ENCODE assay signal across 18 cellular contexts in the genomic region with DNA sequence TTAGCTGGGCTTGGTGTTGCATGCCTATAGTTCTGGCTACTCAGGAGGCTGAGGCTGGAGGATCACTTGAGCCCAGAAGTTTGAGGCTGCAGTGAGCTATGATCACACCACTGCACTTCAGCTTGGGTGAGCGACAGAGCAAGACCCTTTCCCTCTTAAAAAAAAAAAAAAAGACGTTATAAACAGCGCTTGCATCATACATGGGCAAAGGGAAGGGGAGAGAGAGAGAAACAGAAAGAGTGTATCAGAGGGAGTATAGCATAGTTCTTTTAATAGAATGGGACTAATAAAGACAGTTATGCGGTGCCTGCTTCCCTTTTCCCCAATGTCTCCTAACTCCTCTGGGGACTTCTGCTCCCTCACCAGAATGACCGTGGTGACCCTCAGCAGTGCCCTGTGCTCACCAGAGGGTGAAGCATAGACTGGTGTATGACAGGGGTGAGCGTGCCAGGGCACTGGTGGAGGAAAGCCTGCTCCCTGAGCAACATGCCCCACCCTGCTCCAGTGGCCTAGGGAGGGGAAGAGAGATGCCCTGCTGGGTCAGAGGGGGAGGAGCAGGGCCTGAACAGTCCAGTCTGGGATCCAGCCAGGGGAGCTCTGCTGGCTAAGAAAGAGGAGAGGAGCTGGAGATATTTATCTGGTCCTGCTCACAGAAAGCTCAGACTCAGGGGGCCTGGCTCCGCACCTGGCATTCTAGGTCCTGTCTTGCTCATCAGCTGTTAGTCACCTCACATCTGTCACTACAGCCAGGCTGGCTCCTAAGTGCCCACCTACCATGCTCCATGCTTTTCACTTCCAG. TPM values are rescaled to one million over a fixed set of nuclear protein-coding genes. Genes with fewer than 3 reads are reported as not detected.
DNase-seq lines count a peak whose midpoint lies in the region; ATAC-seq, FAIRE-seq and TF ChIP-seq lines count a peak whose summit lies in the region.
"Had no signal": no experiment of that assay in that cellular context is flagged by ENCODE, and none has a peak within 500 bp of the region (broad histone marks: within the 10 kb centered on the region; RNA-seq: fewer than 3 reads in every experiment).

No MANE protein-coding gene starts in this region.

- H3K36me3 ChIP-seq in MG63 (0 out of 2 replicates have a peak, but pooled peaks cover 2% of the 10 kb centered on the region), K562 (ENCODE audit: control insufficient read depth, insufficient read depth, low read length) (no peaks in the 10 kb centered on the region), sigmoid colon (no peaks in the 10 kb centered on the region), GM23338 (ENCODE audit: insufficient read depth) (no peaks in the 10 kb centered on the region), stomach (no peaks in the 10 kb centered on the region)
- H3K36me3 ChIP-seq in CD8-positive, alpha-beta memory T cell (ENCODE audit: insufficient read depth, low read length) = no peaks in the 10 kb centered on the region
- H3K36me3 ChIP-seq: gastroesophageal sphincter, pancreas had no signal

- H3K27ac Mint-ChIP-seq in CD8-positive, alpha-beta memory T cell = peak overlapping the region in 1 of 8 donors; percentile 38
- no peak overlapping the region for H3K27ac Mint-ChIP-seq in GM23338
- H3K27ac Mint-ChIP-seq: activated naive CD4-positive, alpha-beta T cell treated with anti-CD3 and anti-CD28 coated beads, Interleukin-2, amount 50 U/mL, for 24 hours had no signal

- intact Hi-C loops in K562 (cut with micrococcal nuclease) = no loop called here
- intact Hi-C loops in sigmoid colon (cut with DNase I) = no loop called here
- intact Hi-C loops in stomach (cut with DNase I; ENCODE audit: low total_unique reads) = no loop called here

- ATAC-seq in K562 = 0 out of 3 replicates have a peak, but pooled peaks have one; percentile 16
- no peak for ATAC-seq in GM23338
- ATAC-seq: activated T-cell treated with anti-CD3 and anti-CD28 coated beads, Interleukin-2, amount 50 U/mL, for 4 hours; gastroesophageal sphincter; pancreas had no signal

- H3K27me3 Mint-ChIP-seq in CD8-positive, alpha-beta memory T cell = peaks cover 3 to 5% of the 10 kb centered on the region in 2 donors
- peaks cover 43% of the 10 kb centered on the region for H3K27me3 Mint-ChIP-seq in GM23338 (ENCODE audit: insufficient read depth, low read depth, poor library complexity)
- H3K27me3 Mint-ChIP-seq: activated naive CD4-positive, alpha-beta T cell treated with anti-CD3 and anti-CD28 coated beads, Interleukin-2, amount 50 U/mL, for 24 hours had no signal

- H4K20me1 ChIP-seq in K562 (replicated peaks; ENCODE audit: control insufficient read depth, insufficient read depth, low read length) (no peaks in the 10 kb centered on the region), GM23338 (replicated peaks; ENCODE audit: insufficient read depth) (no peaks in the 10 kb centered on the region; the same call in 1 of the 2 replicates)

- H3K4me2 ChIP-seq in K562 (ENCODE audit: insufficient read depth, low read length) = no peak overlapping the region
- no peak overlapping the region for H3K4me2 ChIP-seq in GM23338
- H3K4me2 ChIP-seq: A549 had no signal

- H3K9me3 ChIP-seq in MG63 (no peaks in the 10 kb centered on the region), K562 (replicated peaks; ENCODE audit: control insufficient read depth, insufficient read depth, low read depth, low read length) (no peaks in the 10 kb centered on the region), sigmoid colon (no peaks in the 10 kb centered on the region), stomach (no peaks in the 10 kb centered on the region)
- no peaks in the 10 kb centered on the region for H3K9me3 ChIP-seq in CD8-positive, alpha-beta memory T cell (ENCODE audit: low read length)
- H3K9me3 ChIP-seq: A549, gastroesophageal sphincter, pancreas had no signal

- H2AFZ ChIP-seq in K562 (ENCODE audit: low read depth, low read length) (no peak overlapping the region), GM23338 (no peak overlapping the region)

- POLR2A ChIA-PET in K562 (lab: Yijun Ruan, JAX) = interaction anchor here (0.6 to 1.2 kb wide), 2 partner anchors 17 to 22 kb away, joined by 3 to 4 read pairs; no protein-coding TSS in a partner anchor
- POLR2A ChIA-PET in CD8-positive, alpha-beta memory T cell (lab: Charles Lee) = no interaction called here

- H3K9me2 ChIP-seq in GM23338 (ENCODE audit: insufficient read depth) = no peaks in the 10 kb centered on the region

- no peak overlapping the region for H3K4me3 ChIP-seq in MG63
- H3K4me3 ChIP-seq in K562 = no peak overlapping the region
- H3K4me3 ChIP-seq in sigmoid colon = no peak overlapping the region
- no peak overlapping the region for H3K4me3 ChIP-seq in CD8-positive, alpha-beta memory T cell (ENCODE audit: low read length)
- no peak overlapping the region for H3K4me3 ChIP-seq in GM23338
- no peak overlapping the region for H3K4me3 ChIP-seq in stomach
- H3K4me3 ChIP-seq: A549, coronary artery, gastroesophageal sphincter, pancreas had no signal

- no peaks in the 10 kb centered on the region for H3K9me1 ChIP-seq in K562 (ENCODE audit: control insufficient read depth, insufficient read depth, low read length)

- H3K79me2 ChIP-seq in K562 (ENCODE audit: control insufficient read depth, insufficient read depth, low read length) (no peaks in the 10 kb centered on the region), GM23338 (replicated peaks; ENCODE audit: insufficient read depth) (no peaks in the 10 kb centered on the region)

- no TSS peak for BruUV-seq in K562 (replicated peaks; lab: Mats Ljungman, UMichigan)

- H3K27ac ChIP-seq in K562 (ENCODE audit: extremely low read depth, low read depth, low read length) (no peak overlapping the region), sigmoid colon (no peak overlapping the region), GM23338 (ENCODE audit: low read depth) (no peak overlapping the region), stomach (no peak overlapping the region)
- no peak overlapping the region for H3K27ac ChIP-seq in CD8-positive, alpha-beta memory T cell (ENCODE audit: low read depth, low read length)
- H3K27ac ChIP-seq: A549, coronary artery, gastroesophageal sphincter, pancreas had no signal

- no peak for FAIRE-seq in K562 (lab: Jason Lieb, UNC)
- FAIRE-seq: A549, pancreas had no signal

- TF ChIP-seq CTCF in K562 (IDR thresholded peaks at IDR 0.05 in 2 of 3, conservative IDR thresholded peaks at IDR 0.05 in 1 of 3; ENCODE audit: insufficient read depth in 2 of 3, low read depth in 1 of 3, low read length in 3 of 3) = no peak
- no peak for TF ChIP-seq CTCF in sigmoid colon (IDR thresholded peaks at IDR 0.05)
- TF ChIP-seq CTCF in GM23338 (conservative IDR thresholded peaks at IDR 0.05; ENCODE audit: low read depth in 2 of 2) = no peak
- no peak for TF ChIP-seq CTCF in stomach (IDR thresholded peaks at IDR 0.05)

- in situ Hi-C loops in K562 (cut with MboI) = no loop called here

- H3K4me3 Mint-ChIP-seq in CD8-positive, alpha-beta memory T cell = peak overlapping the region in 2 of 7 donors; percentile 29 to 48
- no peak overlapping the region for H3K4me3 Mint-ChIP-seq in GM23338
- H3K4me3 Mint-ChIP-seq: activated naive CD4-positive, alpha-beta T cell treated with anti-CD3 and anti-CD28 coated beads, Interleukin-2, amount 50 U/mL, for 24 hours; activated T-cell treated with anti-CD3 and anti-CD28 coated beads, Interleukin-2, amount 50 U/mL, for 4 hours had no signal

- no peaks in the 10 kb centered on the region for H3F3A ChIP-seq in GM23338 (replicated peaks; ENCODE audit: low read depth)

- 17% methylated on average over 4 of the region's 7 CpGs for WGBS in K562 (ENCODE audit: insufficient coverage, low coverage, missing lambda C conversion rate)
- 62 to 65% methylated on average over 7 of the region's 7 CpGs for WGBS in sigmoid colon, 2 donors
- WGBS in stomach, 5 donors = 70 to 82% (median 80%) methylated on average over 7 of the region's 7 CpGs

- H3K4me1 ChIP-seq in K562 (replicated peaks in 1 of 2; ENCODE audit: control insufficient read depth in 2 of 2, insufficient read depth in 2 of 2, low read length in 2 of 2) (peaks cover 6 to 36% of the 10 kb centered on the region in 2 experiments), sigmoid colon (peaks cover 0 to 28% (median 20%) of the 10 kb centered on the region in 4 donors), GM23338 (ENCODE audit: insufficient read depth) (peaks cover 27% of the 10 kb centered on the region; the same call in 1 of the 2 replicates), stomach (peaks cover 19 to 34% (median 29%) of the 10 kb centered on the region in 4 donors)
- H3K4me1 ChIP-seq in CD8-positive, alpha-beta memory T cell (ENCODE audit: insufficient read depth, low read length) = peaks cover 15% of the 10 kb centered on the region

- TF ChIP-seq POLR2A in K562 (conservative IDR thresholded peaks at IDR 0.05) (no peak), sigmoid colon (IDR thresholded peaks at IDR 0.05) (no peak), stomach (IDR thresholded peaks at IDR 0.05) (no peak)

- peaks cover 18 to 22% (median 20%) of the 10 kb centered on the region in 3 donors for H3K4me1 Mint-ChIP-seq in CD8-positive, alpha-beta memory T cell
- peaks cover 33% of the 10 kb centered on the region for H3K4me1 Mint-ChIP-seq in GM23338

- TF ChIP-seq RAD21 in K562 (CRISPR knock-in tag; conservative IDR thresholded peaks at IDR 0.05 in 1 of 2, IDR thresholded peaks at IDR 0.05 in 1 of 2) = no peak

- no peaks in the 10 kb centered on the region for H3K9me3 Mint-ChIP-seq in CD8-positive, alpha-beta memory T cell
- H3K9me3 Mint-ChIP-seq in GM23338 = no peaks in the 10 kb centered on the region
- H3K9me3 Mint-ChIP-seq: activated naive CD4-positive, alpha-beta T cell treated with anti-CD3 and anti-CD28 coated beads, Interleukin-2, amount 50 U/mL, for 24 hours; activated T-cell treated with anti-CD3 and anti-CD28 coated beads, Interleukin-2, amount 50 U/mL, for 4 hours had no signal

- H3K27me3 ChIP-seq in MG63 (no peaks in the 10 kb centered on the region), K562 (ENCODE audit: control insufficient read depth in 2 of 2, insufficient read depth in 2 of 2, low read length in 2 of 2) (peaks cover 2 to 4% of the 10 kb centered on the region in 2 experiments; a peak in 4 of 5 replicates), sigmoid colon (peaks cover 0 to 10% (median 0%) of the 10 kb centered on the region in 3 donors), GM23338 (ENCODE audit: insufficient read depth) (peaks cover 43% of the 10 kb centered on the region), stomach (peaks cover 0 to 18% (median 2%) of the 10 kb centered on the region in 3 donors)
- H3K27me3 ChIP-seq in CD8-positive, alpha-beta memory T cell (ENCODE audit: insufficient read depth, low read length, poor library complexity, severe bottlenecking) = no peaks in the 10 kb centered on the region
- H3K27me3 ChIP-seq: gastroesophageal sphincter, pancreas had no signal

- no peak overlapping the region for H3K9ac ChIP-seq in K562 (ENCODE audit: insufficient read depth in 1 of 2, low read depth in 2 of 2, low read length in 2 of 2)

- H3K36me3 Mint-ChIP-seq in CD8-positive, alpha-beta memory T cell = peaks cover 0 to 15% (median 0%) of the 10 kb centered on the region in 3 donors
- H3K36me3 Mint-ChIP-seq in GM23338 (ENCODE audit: low read depth) = no peaks in the 10 kb centered on the region; the same call in 2 of the 3 replicates
- H3K36me3 Mint-ChIP-seq: activated naive CD4-positive, alpha-beta T cell treated with anti-CD3 and anti-CD28 coated beads, Interleukin-2, amount 50 U/mL, for 24 hours had no signal

- DNase-seq in NCI-H2171 treated with DMSO at 0.1 percent for 48 hours (lab: John Stamatoyannopoulos, UW) (peak; percentile 69), NCI-H2171 (lab: John Stamatoyannopoulos, UW) (no peak), MG63 (peak; percentile 75), K562 (ENCODE audit: extremely low read depth in 1 of 4, low spot score in 3 of 4) (no peak), sigmoid colon (peak; percentile 63), GM23338 (ENCODE audit: low spot score) (no peak), stomach (no peak)
- no peak for DNase-seq in CD8-positive, alpha-beta memory T cell
- DNase-seq: activated T-cell treated with anti-CD3 and anti-CD28 coated beads, Interleukin-2, amount 50 U/mL, for 4 hours; NCI-H1092; NCI-H2107; pancreas; SHP77; T1000 had no signal

- TF ChIP-seq EP300 in K562 (IDR thresholded peaks at IDR 0.05; ENCODE audit: low read length) (no peak), sigmoid colon (IDR thresholded peaks at IDR 0.05) (no peak), stomach (IDR thresholded peaks at IDR 0.05) (no peak)

- CTCF ChIA-PET in K562 (lab: Yijun Ruan, JAX; ENCODE audit: low intra/inter-chr PET ratio) = no interaction called here
- CTCF ChIA-PET in CD8-positive, alpha-beta memory T cell (lab: Charles Lee) = interaction anchor here (0.7 to 6.4 kb wide), 8 partner anchors 10 to 39 kb away, joined by 3 to 54 read pairs (median 4); no protein-coding TSS in a partner anchor

RNA-seq across cellular contexts. Expression of gene PDZD7, which starts 2.3 kb away (rescaled TPM):
- total RNA-seq in MG63 (2014; rRNA removed; shearing (Covaris generic); ENCODE audit: low replicate concordance) = 1.4 and 2.5 TPM in 2 replicates
- 0.69 TPM in 1 of 2 replicates, not detected in the other for total RNA-seq in K562 (2011; cell fraction: chromatin; rRNA removed; ENCODE audit: low replicate concordance)
- total RNA-seq in K562 (2011; cell fraction: nucleolus; rRNA removed) = 0.79 and 0.83 TPM in 2 replicates
- 0.44 and 0.46 TPM in 2 replicates for total RNA-seq in K562 (2011; cell fraction: nucleoplasm; rRNA removed)
- total RNA-seq in K562 (2014; rRNA removed) = 0.16 and 0.23 TPM in 2 replicates
- 0.04 TPM in 1 of 2 replicates, not detected in the other for total RNA-seq in K562 (2014; rRNA removed; fragmentation: Illumina TruSeq; extraction: Trizol)
- total RNA-seq in K562 (2015; rRNA removed; fragmentation: Illumina TruSeq; extraction: Trizol) = 0.04 and 0.07 TPM in 2 replicates
- 0.09 and 0.29 TPM in 2 replicates for total RNA-seq in K562 (2021)
- polyA plus RNA-seq in K562 (2011; rRNA removed) = 0.24 and 0.28 TPM in 2 replicates
- polyA plus RNA-seq in K562 (2011; cell fraction: cytosol; rRNA removed) = 0.15 and 0.57 TPM in 2 replicates
- 0.62 and 0.97 TPM in 2 replicates for polyA plus RNA-seq in K562 (2011; cell fraction: nucleus; rRNA removed)
- polyA plus RNA-seq in K562 (2012) = 0.09 and 0.54 TPM in 2 replicates
- 0.04 TPM in 1 of 2 replicates, not detected in the other for polyA plus RNA-seq in K562 (2014; fragmentation: Illumina TruSeq; extraction: Trizol)
- not detected for polyA plus RNA-seq in K562 (2014; fragmentation: Nextera tagmentation; extraction: Ambion mirVana)
- 0.04 and 0.07 TPM in 2 replicates for polyA plus RNA-seq in K562 (2014; rRNA removed)
- 0.14 TPM in 1 of 2 replicates, not detected in the other for polyA minus RNA-seq in K562 (2011; rRNA and poly(A)+ RNA removed)
- 0.38 TPM in 1 of 2 replicates, not detected in the other for polyA minus RNA-seq in K562 (2011; cell fraction: cytosol; rRNA and poly(A)+ RNA removed)
- 0.44 and 0.67 TPM in 2 replicates for polyA minus RNA-seq in K562 (2011; cell fraction: nucleus; rRNA and poly(A)+ RNA removed)
- total RNA-seq in sigmoid colon = 1 to 10 TPM in 3 of 4 donors, under 1 TPM in 1; 0.16 to 2.4 (median 1.3) TPM
- under 1 TPM in 2 of 3 donors, not detected in 1; 0.60 to 0.70 TPM for polyA plus RNA-seq in sigmoid colon
- total RNA-seq in CD8-positive, alpha-beta memory T cell = under 1 TPM; 0.31 to 0.33 TPM
- 0.23 TPM for polyA plus RNA-seq in CD8-positive, alpha-beta memory T cell
- 1.7 and 2.3 TPM in 2 replicates for total RNA-seq in GM23338 (2014; rRNA removed; shearing (Covaris generic))
- 1.5 and 1.7 TPM in 2 replicates for polyA plus RNA-seq in GM23338 (2016; fragmentation: Nextera tagmentation; extraction: Ambion mirVana)
- total RNA-seq in stomach = 1 to 10 TPM in 1 of 5 donors, not detected in 4; 2.4 TPM
- under 1 TPM; 0.20 to 0.76 (median 0.75) TPM for polyA plus RNA-seq in stomach

RNA-seq across cellular contexts. Expression of gene SFXN3, which starts 2.4 kb away (rescaled TPM):
- 27.4 and 38.5 TPM in 2 replicates for total RNA-seq in MG63 (2014; rRNA removed; shearing (Covaris generic); ENCODE audit: low replicate concordance)
- total RNA-seq in K562 (2011; cell fraction: chromatin; rRNA removed; ENCODE audit: low replicate concordance) = 6.0 and 9.2 TPM in 2 replicates
- 3.8 and 5.2 TPM in 2 replicates for total RNA-seq in K562 (2011; cell fraction: nucleolus; rRNA removed)
- total RNA-seq in K562 (2011; cell fraction: nucleoplasm; rRNA removed) = 3.7 and 5.1 TPM in 2 replicates
- total RNA-seq in K562 (2014; rRNA removed) (1.00 and 2.2 TPM in 2 replicates), K562 (2014; rRNA removed; fragmentation: Illumina TruSeq; extraction: Trizol) (0.64 and 0.69 TPM in 2 replicates), K562 (2015; rRNA removed; fragmentation: Illumina TruSeq; extraction: Trizol) (0.58 and 0.68 TPM in 2 replicates), K562 (2021) (1.4 and 1.8 TPM in 2 replicates), sigmoid colon (10 to 100 TPM; 17.5 to 57.1 (median 43.5) TPM), stomach (10 to 100 TPM in 4 of 5 donors, 1 to 10 TPM in 1; 9.9 to 60.4 (median 37.9) TPM)
- polyA plus RNA-seq in K562 (2011; rRNA removed) (4.6 and 8.1 TPM in 2 replicates), K562 (2014; fragmentation: Illumina TruSeq; extraction: Trizol) (1.5 and 1.6 TPM in 2 replicates), K562 (2014; fragmentation: Nextera tagmentation; extraction: Ambion mirVana) (under 1 TPM; 0.24 to 0.31 TPM), K562 (2014; rRNA removed) (0.86 and 0.96 TPM in 2 replicates), sigmoid colon (10 to 100 TPM in 2 of 3 donors, 1 to 10 TPM in 1; 9.5 to 16.9 (median 11.4) TPM), GM23338 (2016; fragmentation: Nextera tagmentation; extraction: Ambion mirVana) (0.68 and 0.73 TPM in 2 replicates), stomach (10 to 100 TPM; 11.1 to 20.7 (median 20.5) TPM)
- 5.6 and 7.0 TPM in 2 replicates for polyA plus RNA-seq in K562 (2011; cell fraction: cytosol; rRNA removed)
- 15.8 and 21.0 TPM in 2 replicates for polyA plus RNA-seq in K562 (2011; cell fraction: nucleus; rRNA removed)
- 1.6 and 3.3 TPM in 2 replicates for polyA plus RNA-seq in K562 (2012)
- polyA minus RNA-seq in K562 (2011; rRNA and poly(A)+ RNA removed) = 5.0 and 5.6 TPM in 2 replicates
- polyA minus RNA-seq in K562 (2011; cell fraction: cytosol; rRNA and poly(A)+ RNA removed) = 2.5 and 5.0 TPM in 2 replicates
- polyA minus RNA-seq in K562 (2011; cell fraction: nucleus; rRNA and poly(A)+ RNA removed) = 3.4 and 5.2 TPM in 2 replicates
- 10 to 100 TPM; 25.2 to 26.5 TPM for total RNA-seq in CD8-positive, alpha-beta memory T cell
- polyA plus RNA-seq in CD8-positive, alpha-beta memory T cell = 17.6 TPM
- 2.3 and 3.8 TPM in 2 replicates for total RNA-seq in GM23338 (2014; rRNA removed; shearing (Covaris generic))

RNA-seq across cellular contexts. Expression of gene LZTS2, which starts 29.0 kb away (rescaled TPM):
- total RNA-seq in MG63 (2014; rRNA removed; shearing (Covaris generic); ENCODE audit: low replicate concordance) = 60.9 and 64.4 TPM in 2 replicates
- 28.9 and 51.1 TPM in 2 replicates for total RNA-seq in K562 (2011; cell fraction: chromatin; rRNA removed; ENCODE audit: low replicate concordance)
- total RNA-seq in K562 (2011; cell fraction: nucleolus; rRNA removed) = 36.8 and 39.7 TPM in 2 replicates
- total RNA-seq in K562 (2011; cell fraction: nucleoplasm; rRNA removed) = 26.9 and 34.2 TPM in 2 replicates
- total RNA-seq in K562 (2014; rRNA removed) (27.2 and 31.7 TPM in 2 replicates), K562 (2014; rRNA removed; fragmentation: Illumina TruSeq; extraction: Trizol) (5.4 and 6.4 TPM in 2 replicates), K562 (2015; rRNA removed; fragmentation: Illumina TruSeq; extraction: Trizol) (18.5 and 19.8 TPM in 2 replicates), K562 (2021) (38.6 and 42.1 TPM in 2 replicates), sigmoid colon (100 to 1,000 TPM in 3 of 4 donors, 10 to 100 TPM in 1; 82.3 to 169 (median 116) TPM), stomach (10 to 100 TPM; 41.2 to 70.7 (median 52.5) TPM)
- polyA plus RNA-seq in K562 (2011; rRNA removed) (14.7 and 29.0 TPM in 2 replicates), K562 (2014; fragmentation: Illumina TruSeq; extraction: Trizol) (11.8 and 30.3 TPM in 2 replicates), K562 (2014; fragmentation: Nextera tagmentation; extraction: Ambion mirVana) (under 1 TPM; 0.23 to 0.59 TPM), K562 (2014; rRNA removed) (42.5 and 43.7 TPM in 2 replicates), sigmoid colon (10 to 100 TPM; 10.9 to 36.7 (median 23.4) TPM), GM23338 (2016; fragmentation: Nextera tagmentation; extraction: Ambion mirVana) (27.6 and 28.8 TPM in 2 replicates), stomach (10 to 100 TPM; 34.7 to 58.2 (median 39.1) TPM)
- polyA plus RNA-seq in K562 (2011; cell fraction: cytosol; rRNA removed) = 28.1 and 68.0 TPM in 2 replicates
- polyA plus RNA-seq in K562 (2011; cell fraction: nucleus; rRNA removed) = 65.4 and 125 TPM in 2 replicates
- polyA plus RNA-seq in K562 (2012) = 34.1 and 35.5 TPM in 2 replicates
- polyA minus RNA-seq in K562 (2011; rRNA and poly(A)+ RNA removed) = 8.0 and 8.6 TPM in 2 replicates
- polyA minus RNA-seq in K562 (2011; cell fraction: cytosol; rRNA and poly(A)+ RNA removed) = 19.6 and 24.0 TPM in 2 replicates
- 19.8 and 24.9 TPM in 2 replicates for polyA minus RNA-seq in K562 (2011; cell fraction: nucleus; rRNA and poly(A)+ RNA removed)
- total RNA-seq in CD8-positive, alpha-beta memory T cell = 10 to 100 TPM; 10.9 to 11.5 TPM
- 19.7 TPM for polyA plus RNA-seq in CD8-positive, alpha-beta memory T cell
- 62.8 and 88.3 TPM in 2 replicates for total RNA-seq in GM23338 (2014; rRNA removed; shearing (Covaris generic))

RNA-seq across cellular contexts. Expression of gene KAZALD1, which starts 33.1 kb away (rescaled TPM):
- 27.7 and 54.4 TPM in 2 replicates for total RNA-seq in MG63 (2014; rRNA removed; shearing (Covaris generic); ENCODE audit: low replicate concordance)
- 4.6 and 10.2 TPM in 2 replicates for total RNA-seq in K562 (2011; cell fraction: chromatin; rRNA removed; ENCODE audit: low replicate concordance)
- 12.9 and 13.0 TPM in 2 replicates for total RNA-seq in K562 (2011; cell fraction: nucleolus; rRNA removed)
- 7.4 and 7.9 TPM in 2 replicates for total RNA-seq in K562 (2011; cell fraction: nucleoplasm; rRNA removed)
- 7.5 and 9.7 TPM in 2 replicates for total RNA-seq in K562 (2014; rRNA removed)
- total RNA-seq in K562 (2014; rRNA removed; fragmentation: Illumina TruSeq; extraction: Trizol) = 2.4 and 2.7 TPM in 2 replicates
- total RNA-seq in K562 (2015; rRNA removed; fragmentation: Illumina TruSeq; extraction: Trizol) = 7.8 and 8.5 TPM in 2 replicates
- total RNA-seq in K562 (2021) = 8.6 and 9.1 TPM in 2 replicates
- 4.9 and 5.7 TPM in 2 replicates for polyA plus RNA-seq in K562 (2011; rRNA removed)
- polyA plus RNA-seq in K562 (2011; cell fraction: cytosol; rRNA removed) = 6.7 and 10.6 TPM in 2 replicates
- 15.5 and 16.6 TPM in 2 replicates for polyA plus RNA-seq in K562 (2011; cell fraction: nucleus; rRNA removed)
- 8.5 and 11.1 TPM in 2 replicates for polyA plus RNA-seq in K562 (2012)
- 2.8 and 5.2 TPM in 2 replicates for polyA plus RNA-seq in K562 (2014; fragmentation: Illumina TruSeq; extraction: Trizol)
- under 1 TPM; 0.15 to 0.31 TPM for polyA plus RNA-seq in K562 (2014; fragmentation: Nextera tagmentation; extraction: Ambion mirVana)
- 8.9 and 10.0 TPM in 2 replicates for polyA plus RNA-seq in K562 (2014; rRNA removed)
- polyA minus RNA-seq in K562 (2011; rRNA and poly(A)+ RNA removed) = 3.4 and 4.8 TPM in 2 replicates
- polyA minus RNA-seq in K562 (2011; cell fraction: cytosol; rRNA and poly(A)+ RNA removed) = 3.4 and 3.6 TPM in 2 replicates
- 14.4 and 25.2 TPM in 2 replicates for polyA minus RNA-seq in K562 (2011; cell fraction: nucleus; rRNA and poly(A)+ RNA removed)
- 1 to 10 TPM in 3 of 4 donors, under 1 TPM in 1; 0.49 to 3.9 (median 3.0) TPM for total RNA-seq in sigmoid colon
- 10 to 100 TPM; 15.6 to 40.2 (median 25.7) TPM for polyA plus RNA-seq in sigmoid colon
- under 1 TPM; 0.18 to 0.20 TPM for total RNA-seq in CD8-positive, alpha-beta memory T cell
- not detected for polyA plus RNA-seq in CD8-positive, alpha-beta memory T cell
- 1.2 and 1.3 TPM in 2 replicates for total RNA-seq in GM23338 (2014; rRNA removed; shearing (Covaris generic))
- polyA plus RNA-seq in GM23338 (2016; fragmentation: Nextera tagmentation; extraction: Ambion mirVana) = 0.27 and 0.75 TPM in 2 replicates
- 10 to 100 TPM in 2 of 5 donors, 1 to 10 TPM in 2, not detected in 1; 2.2 to 35.5 (median 14.8) TPM for total RNA-seq in stomach
- polyA plus RNA-seq in stomach = 10 to 100 TPM; 12.0 to 32.8 (median 12.0) TPM

RNA-seq across cellular contexts. Expression of gene TWNK, which starts 41.3 kb away (rescaled TPM):
- 13.3 and 14.6 TPM in 2 replicates for total RNA-seq in MG63 (2014; rRNA removed; shearing (Covaris generic); ENCODE audit: low replicate concordance)
- 20.7 and 34.6 TPM in 2 replicates for total RNA-seq in K562 (2011; cell fraction: chromatin; rRNA removed; ENCODE audit: low replicate concordance)
- 16.7 and 19.2 TPM in 2 replicates for total RNA-seq in K562 (2011; cell fraction: nucleolus; rRNA removed)
- 17.9 and 20.4 TPM in 2 replicates for total RNA-seq in K562 (2011; cell fraction: nucleoplasm; rRNA removed)
- 17.9 and 20.6 TPM in 2 replicates for total RNA-seq in K562 (2014; rRNA removed)
- 16.6 and 18.0 TPM in 2 replicates for total RNA-seq in K562 (2014; rRNA removed; fragmentation: Illumina TruSeq; extraction: Trizol)
- total RNA-seq in K562 (2015; rRNA removed; fragmentation: Illumina TruSeq; extraction: Trizol) = 13.6 and 14.3 TPM in 2 replicates
- 19.2 and 24.5 TPM in 2 replicates for total RNA-seq in K562 (2021)
- 16.1 and 17.4 TPM in 2 replicates for polyA plus RNA-seq in K562 (2011; rRNA removed)
- 13.8 and 17.6 TPM in 2 replicates for polyA plus RNA-seq in K562 (2011; cell fraction: cytosol; rRNA removed)
- 13.3 and 19.8 TPM in 2 replicates for polyA plus RNA-seq in K562 (2011; cell fraction: nucleus; rRNA removed)
- 10.5 and 24.8 TPM in 2 replicates for polyA plus RNA-seq in K562 (2012)
- 34.7 and 35.5 TPM in 2 replicates for polyA plus RNA-seq in K562 (2014; fragmentation: Illumina TruSeq; extraction: Trizol)
- polyA plus RNA-seq in K562 (2014; fragmentation: Nextera tagmentation; extraction: Ambion mirVana) = 10 to 100 TPM; 11.6 to 14.8 TPM
- polyA plus RNA-seq in K562 (2014; rRNA removed) = 16.6 and 18.9 TPM in 2 replicates
- polyA minus RNA-seq in K562 (2011; rRNA and poly(A)+ RNA removed) = 15.7 and 22.2 TPM in 2 replicates
- polyA minus RNA-seq in K562 (2011; cell fraction: cytosol; rRNA and poly(A)+ RNA removed) = 8.4 and 13.6 TPM in 2 replicates
- 7.5 and 8.2 TPM in 2 replicates for polyA minus RNA-seq in K562 (2011; cell fraction: nucleus; rRNA and poly(A)+ RNA removed)
- 1 to 10 TPM; 3.3 to 4.6 (median 4.1) TPM for total RNA-seq in sigmoid colon
- 1 to 10 TPM; 2.4 to 9.0 (median 2.8) TPM for polyA plus RNA-seq in sigmoid colon
- 10 to 100 TPM; 40.6 to 44.3 TPM for total RNA-seq in CD8-positive, alpha-beta memory T cell
- polyA plus RNA-seq in CD8-positive, alpha-beta memory T cell = 8.2 TPM
- total RNA-seq in GM23338 (2014; rRNA removed; shearing (Covaris generic)) = 24.5 and 29.4 TPM in 2 replicates
- 11.4 and 12.2 TPM in 2 replicates for polyA plus RNA-seq in GM23338 (2016; fragmentation: Nextera tagmentation; extraction: Ambion mirVana)
- 10 to 100 TPM in 2 of 5 donors, 1 to 10 TPM in 2, not detected in 1; 4.2 to 30.8 (median 18.0) TPM for total RNA-seq in stomach
- 1 to 10 TPM; 2.3 to 4.8 (median 4.7) TPM for polyA plus RNA-seq in stomach

Comparison
In these comparisons a context has a peak if more than half of its experiments do, and no peak if none do; other contexts are left out.
1. DNase-seq: peak in NCI-H2171 treated with DMSO at 0.1 percent for 48 hours (single experiment), MG63 (single experiment) and sigmoid colon (single experiment); none in NCI-H2171 (single experiment), K562 (0 of 4), CD8-positive, alpha-beta memory T cell (0 of 5), GM23338 (single experiment) and stomach (single experiment).